In genomic region chr17:61728297-61728836, GRCh38 we compare ENCODE assay signal across 27 cellular contexts.
"Had no signal": no experiment of that assay in that cellular context is flagged by ENCODE, and none has a peak within 500 bp of the region (broad histone marks: within the 10 kb centered on the region; RNA-seq: fewer than 3 reads in every experiment).

No MANE protein-coding gene starts in this region.

- H3K27me3 ChIP-seq: adrenal gland, ascending aorta, brain microvascular endothelial cell, colonic mucosa, dorsolateral prefrontal cortex, esophagus squamous epithelium, gastroesophageal sphincter, spleen, testis, vagina had no signal

- ATAC-seq: activated CD8-positive, alpha-beta T cell treated with anti-CD3 and anti-CD28 coated beads, Interleukin-2, amount 10 ng/mL, durations not matched to agents 7 days and 5 days; effector memory CD8-positive, alpha-beta T cell; gastroesophageal sphincter; left colon; T-cell had no signal

- H3K4me3 ChIP-seq: adrenal gland, ascending aorta, colonic mucosa, dorsolateral prefrontal cortex, esophagus squamous epithelium, gastroesophageal sphincter, spleen, testis, vagina had no signal

- H3K4me1 Mint-ChIP-seq: memory B cell had no signal

- H3K27ac Mint-ChIP-seq: activated CD8-positive, alpha-beta T cell treated with anti-CD3 and anti-CD28 coated beads, Interleukin-2, amount 10 ng/mL, durations not matched to agents 7 days and 5 days; activated naive CD8-positive, alpha-beta T cell; activated T-helper 1 cell treated with anti-CD3 and anti-CD28 coated beads, Interleukin-12 subunit alpha, Interleukin-12 subunit beta, Interleukin-2, Interleukin-4 antibody, amounts not matched to agents 30 ng/mL and 10 ng/mL and 1 ng/mL, durations not matched to agents 14 hours and 24 hours and 36 hours; effector memory CD8-positive, alpha-beta T cell; memory B cell; T-cell had no signal

- H3K27ac ChIP-seq: adrenal gland, ascending aorta, brain microvascular endothelial cell, colonic mucosa, dorsolateral prefrontal cortex, esophagus squamous epithelium, gastroesophageal sphincter, spleen, testis, vagina had no signal

- H3K36me3 Mint-ChIP-seq: activated naive CD8-positive, alpha-beta T cell; memory B cell; T-cell had no signal

- H3K36me3 ChIP-seq: adrenal gland, ascending aorta, brain microvascular endothelial cell, colonic mucosa, esophagus squamous epithelium, gastroesophageal sphincter, spleen, vagina had no signal

- DNase-seq: activated CD4-positive, alpha-beta T cell treated with anti-CD3 and anti-CD28 coated beads for 4 hours; activated CD4-positive, CD25-positive, alpha-beta regulatory T cell; activated CD8-positive, alpha-beta T cell treated with anti-CD3 and anti-CD28 coated beads, Interleukin-2, amount 10 ng/mL, durations not matched to agents 7 days and 5 days; activated gamma-delta T cell treated with Interleukin-2 at 50 U/mL for 16 hours; adrenal gland; brain microvascular endothelial cell; colonic mucosa; dorsolateral prefrontal cortex; effector memory CD8-positive, alpha-beta T cell; esophagus squamous epithelium; head of caudate nucleus; left colon; occipital lobe; spleen; stimulated activated CD4-positive, alpha-beta T cell treated with anti-CD3 and anti-CD28 coated beads, Interleukin-4, amount 100 ng/mL, for 1 hour; stimulated activated naive CD4-positive, alpha-beta T cell; T-cell; testis; trophoblast cell had no signal

- H3K9me3 Mint-ChIP-seq: activated T-helper 1 cell treated with anti-CD3 and anti-CD28 coated beads, Interleukin-12 subunit alpha, Interleukin-12 subunit beta, Interleukin-2, Interleukin-4 antibody, amounts not matched to agents 30 ng/mL and 10 ng/mL and 1 ng/mL, durations not matched to agents 14 hours and 24 hours and 36 hours; central memory CD8-positive, alpha-beta T cell; effector memory CD8-positive, alpha-beta T cell; memory B cell; T-cell had no signal

- H3K4me1 ChIP-seq: adrenal gland, ascending aorta, colonic mucosa, esophagus squamous epithelium, gastroesophageal sphincter, spleen, testis, vagina had no signal

- H3K27me3 Mint-ChIP-seq: activated naive CD8-positive, alpha-beta T cell; central memory CD8-positive, alpha-beta T cell; effector memory CD8-positive, alpha-beta T cell; memory B cell; T-cell had no signal

- H3K9me3 ChIP-seq: adrenal gland, ascending aorta, colonic mucosa, esophagus squamous epithelium, gastroesophageal sphincter, spleen, testis, vagina had no signal

- H3K4me3 Mint-ChIP-seq: activated CD8-positive, alpha-beta T cell treated with anti-CD3 and anti-CD28 coated beads, Interleukin-2, amount 10 ng/mL, durations not matched to agents 7 days and 5 days; activated naive CD8-positive, alpha-beta T cell; activated T-helper 1 cell treated with anti-CD3 and anti-CD28 coated beads, Interleukin-12 subunit alpha, Interleukin-12 subunit beta, Interleukin-2, Interleukin-4 antibody, amounts not matched to agents 30 ng/mL and 10 ng/mL and 1 ng/mL, durations not matched to agents 14 hours and 24 hours and 36 hours; central memory CD8-positive, alpha-beta T cell; effector memory CD8-positive, alpha-beta T cell; memory B cell; T-cell had no signal

- FAIRE-seq: keratinocyte had no signal
